In genomic region chr17:19533036-19533717, GRCh38 we compare ENCODE assay signal across 8 cellular contexts. TPM values are rescaled to one million over a fixed set of nuclear protein-coding genes. Genes with fewer than 3 reads are reported as not detected.
DNase-seq lines count a peak whose midpoint lies in the region; ATAC-seq and TF ChIP-seq lines count a peak whose summit lies in the region.

No MANE protein-coding gene starts in this region.

- H3K27ac Mint-ChIP-seq in activated T-cell treated with anti-CD3 and anti-CD28 coated beads, Interleukin-2, amount 50 U/mL, for 72 hours: no peak overlapping the region

- TF ChIP-seq CTCF in GM12875 (IDR thresholded peaks at IDR 0.05; ENCODE audit: borderline replicate concordance, insufficient read depth, low read depth, low read length): no peak

- no peak for DNase-seq in activated T-cell treated with anti-CD3 and anti-CD28 coated beads, Interleukin-2, amount 50 U/mL, for 72 hours
- DNase-seq in skeletal muscle cell (ENCODE audit: low read depth) (no peak), SK-N-DZ (ENCODE audit: low spot score) (no peak), ureter (ENCODE audit: low spot score) (no peak)

- peaks cover 58% of the 10 kb centered on the region for H3K27me3 Mint-ChIP-seq in activated T-cell treated with anti-CD3 and anti-CD28 coated beads, Interleukin-2, amount 50 U/mL, for 72 hours (ENCODE audit: low read depth)

- H3K4me1 Mint-ChIP-seq in activated T-cell treated with anti-CD3 and anti-CD28 coated beads, Interleukin-2, amount 50 U/mL, for 72 hours (ENCODE audit: low read depth): peaks cover 20% of the 10 kb centered on the region

- peak overlapping the region; percentile 14 for H3K4me3 ChIP-seq in GM12875 (ENCODE audit: low read depth, low read length)
- peak overlapping the region; percentile 71 for H3K4me3 ChIP-seq in iPS-18c (ENCODE audit: insufficient read depth, low read depth, low read length)
- H3K4me3 ChIP-seq in skeletal muscle cell (ENCODE audit: low read depth, low read length): peak overlapping the region; percentile 36

- H3K9me3 ChIP-seq in iPS-18c (ENCODE audit: control insufficient read depth, insufficient read depth, low read length): no peaks in the 10 kb centered on the region

- H3K9me3 Mint-ChIP-seq in activated T-cell treated with anti-CD3 and anti-CD28 coated beads, Interleukin-2, amount 50 U/mL, for 72 hours: no peaks in the 10 kb centered on the region

- no peak for ATAC-seq in activated T-cell treated with anti-CD3 and anti-CD28 coated beads, Interleukin-2, amount 50 U/mL, for 72 hours (replicated peaks in 1 of 2)
- ATAC-seq in GM21576 (IDR thresholded peaks at IDR 0.05; ENCODE audit: unreplicated experiment): no peak
- no peak for ATAC-seq in GM18498 (IDR thresholded peaks at IDR 0.05; ENCODE audit: unreplicated experiment)

- H3K36me3 Mint-ChIP-seq in activated T-cell treated with anti-CD3 and anti-CD28 coated beads, Interleukin-2, amount 50 U/mL, for 72 hours (ENCODE audit: insufficient read depth in 2 of 2): no peaks in the 10 kb centered on the region

- peak overlapping the region; percentile 69 to 73 for H3K4me3 Mint-ChIP-seq in activated T-cell treated with anti-CD3 and anti-CD28 coated beads, Interleukin-2, amount 50 U/mL, for 72 hours

RNA-seq across cellular contexts. Expression of gene SLC47A1, which starts 0.5 kb away (rescaled TPM):
- 1 to 10 TPM in 1 of 2 donors, under 1 TPM in 1; 0.65 to 1.5 TPM for total RNA-seq in activated T-cell treated with anti-CD3 and anti-CD28 coated beads, Interleukin-2, amount 50 U/mL, for 72 hours
- not detected in 2 replicates for polyA plus RNA-seq in SK-N-DZ (2014; cell fraction: cytosol; rRNA removed)
- polyA plus RNA-seq in SK-N-DZ (2014; cell fraction: nucleus; rRNA removed): not detected in 2 replicates
- total RNA-seq in ureter: 2.0 TPM

Comparison
In these comparisons a context has a peak if more than half of its experiments do, and no peak if none do; other contexts are left out.
1. H3K4me3 ChIP-seq: peak in every context shown above with its lines; median percentile 71 in iPS-18c; 36 in skeletal muscle cell; 14 in GM12875.